1 cellular context compared by ENCODE assay signal in genomic region chr9:38437193-38437823, GRCh38.
TF ChIP-seq lines count a peak whose summit lies in the region.

No MANE protein-coding gene starts in this region.

TF ChIP-seq in IMR-90, 13 proteins besides CTCF, POLR2A, EP300 and RAD21 (continued from another document):
- TF ChIP-seq ELK1 (IDR thresholded peaks at IDR 0.05; ENCODE audit: borderline replicate concordance, low read depth, low read length) = no peak
- no peak for TF ChIP-seq BHLHE40 (IDR thresholded peaks at IDR 0.05; ENCODE audit: low read depth, low read length)
- no peak for TF ChIP-seq RFX5 (IDR thresholded peaks at IDR 0.05; ENCODE audit: low read depth, low read length)
- no peak for TF ChIP-seq FOS (IDR thresholded peaks at IDR 0.05; ENCODE audit: low read depth, low read length)
